Comparison of ENCODE assay signal across 1 cellular context in genomic region chr1:44086722-44087474, GRCh38.
TF ChIP-seq lines count a peak whose summit lies in the region.

No MANE protein-coding gene starts in this region.

TF ChIP-seq in endothelial cell of umbilical vein, 7 proteins besides CTCF, POLR2A, EP300 and RAD21:
- no peak for TF ChIP-seq JUN (IDR thresholded peaks at IDR 0.05; ENCODE audit: borderline replicate concordance, insufficient read depth, insufficient read length, low read depth)
- no peak for TF ChIP-seq POLR2AphosphoS5 (IDR thresholded peaks at IDR 0.05; ENCODE audit: insufficient read depth, low read depth, low read length)
- TF ChIP-seq GATA2 (IDR thresholded peaks at IDR 0.05; ENCODE audit: insufficient read depth, insufficient read length, low read depth, low read length) = no peak
- no peak for TF ChIP-seq MAX (IDR thresholded peaks at IDR 0.05; ENCODE audit: insufficient read depth, insufficient read length)
- no peak for TF ChIP-seq EZH2 (IDR thresholded peaks at IDR 0.05; ENCODE audit: borderline replicate concordance, low read depth, low read length, severe bottlenecking)
- TF ChIP-seq FOS (IDR thresholded peaks at IDR 0.05; ENCODE audit: borderline replicate concordance, insufficient read depth, low read length) = no peak
- no peak for TF ChIP-seq MYC (IDR thresholded peaks at IDR 0.05; ENCODE audit: low read depth, low read length)
